Comparison of ENCODE assay signal across 9 cellular contexts in the genomic region with DNA sequence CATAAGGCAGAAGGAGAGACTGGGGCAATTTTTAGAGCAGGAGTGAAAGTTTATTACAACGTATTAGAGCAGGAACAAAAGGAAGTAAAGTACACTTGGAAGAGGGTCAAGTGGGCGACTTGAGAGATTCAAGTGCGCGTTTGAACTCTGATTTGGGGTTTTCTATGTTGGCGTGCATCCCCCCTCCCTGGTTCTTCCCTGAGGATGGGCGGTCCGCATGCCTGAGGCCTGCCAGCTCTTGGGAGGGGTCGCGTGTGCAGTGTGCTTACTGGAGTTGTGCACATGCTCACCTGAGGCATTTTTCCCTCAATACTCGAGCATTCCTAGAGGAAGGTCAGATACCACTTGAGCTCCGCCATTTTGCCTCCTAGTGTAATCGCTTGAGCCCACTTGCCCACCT. TPM values are rescaled to one million over a fixed set of nuclear protein-coding genes. Genes with fewer than 3 reads are reported as not detected.
A peak's percentile ranks its signal among the peaks of the same experiment; 100 is the strongest.
DNase-seq lines count a peak whose midpoint lies in the region; ATAC-seq, FAIRE-seq and TF ChIP-seq lines count a peak whose summit lies in the region.
"Had no signal": no experiment of that assay in that cellular context is flagged by ENCODE, and none has a peak within 500 bp of the region (broad histone marks: within the 10 kb centered on the region; RNA-seq: fewer than 3 reads in every experiment).

No MANE protein-coding gene starts in this region.

- 24 to 33% methylated on average over 12 of the region's 12 CpGs for WGBS in thyroid gland, 2 donors

- no peak overlapping the region for H3K4me3 ChIP-seq in SU-DHL-6 (ENCODE audit: insufficient read depth, low read length, poor library complexity, severe bottlenecking)
- peak overlapping the region in 1 of 3 donors; percentile 47 for H3K4me3 ChIP-seq in thyroid gland (replicated peaks in 1 of 3)

- H3K4me1 Mint-ChIP-seq in activated naive CD4-positive, alpha-beta T cell treated with anti-CD3 and anti-CD28 coated beads, Interleukin-2, amount 10 ng/mL, durations not matched to agents 7 days and 5 days: peaks cover 52% of the 10 kb centered on the region
- peaks cover 21 to 29% of the 10 kb centered on the region in 2 donors for H3K4me1 Mint-ChIP-seq in immature natural killer cell

- H3K27me3 Mint-ChIP-seq in activated naive CD4-positive, alpha-beta T cell treated with anti-CD3 and anti-CD28 coated beads, Interleukin-2, amount 10 ng/mL, durations not matched to agents 7 days and 5 days: peaks cover 28% of the 10 kb centered on the region
- peaks cover 0 to 11% (median 3%) of the 10 kb centered on the region in 3 donors for H3K27me3 Mint-ChIP-seq in immature natural killer cell (ENCODE audit: low read depth in 3 of 3)

- peaks cover 15 to 30% of the 10 kb centered on the region in 2 donors for H3K4me1 ChIP-seq in thyroid gland

- DNase-seq in activated naive CD4-positive, alpha-beta T cell treated with anti-CD3 and anti-CD28 coated beads, Interleukin-2, amount 10 ng/mL, durations not matched to agents 7 days and 5 days: no peak
- DNase-seq in activated naive CD4-positive, alpha-beta T cell (lab: John Stamatoyannopoulos, UW): no peak
- DNase-seq in immature natural killer cell (no peak), thyroid gland (peak; percentile 51 to 68), cortex of kidney (lab: John Stamatoyannopoulos, UW) (no peak), GM12892 (ENCODE audit: insufficient read length) (no peak)
- DNase-seq: activated CD4-positive, alpha-beta T cell treated with anti-CD3 and anti-CD28 coated beads for 4 hours had no signal

- H3K9ac ChIP-seq in SU-DHL-6 (ENCODE audit: low read length): no peak overlapping the region

- FAIRE-seq in GM12892 (lab: Jason Lieb, UNC): no peak

- H3K4me3 Mint-ChIP-seq in activated naive CD4-positive, alpha-beta T cell treated with anti-CD3 and anti-CD28 coated beads, Interleukin-2, amount 10 ng/mL, durations not matched to agents 7 days and 5 days: peak overlapping the region; percentile 73
- peak overlapping the region; percentile 82 to 94 (median 86) for H3K4me3 Mint-ChIP-seq in immature natural killer cell

- H3K9me3 ChIP-seq in SU-DHL-6 (ENCODE audit: insufficient read depth, low read length): no peaks in the 10 kb centered on the region
- no peaks in the 10 kb centered on the region for H3K9me3 ChIP-seq in thyroid gland

- H3K36me3 Mint-ChIP-seq in activated naive CD4-positive, alpha-beta T cell treated with anti-CD3 and anti-CD28 coated beads, Interleukin-2, amount 10 ng/mL, durations not matched to agents 7 days and 5 days: peaks cover 1% of the 10 kb centered on the region
- no peaks in the 10 kb centered on the region for H3K36me3 Mint-ChIP-seq in immature natural killer cell

- no peak for ATAC-seq in GM21360 (IDR thresholded peaks at IDR 0.05; ENCODE audit: unreplicated experiment)

- TF ChIP-seq POLR2A in thyroid gland (IDR thresholded peaks at IDR 0.05): no peak
- TF ChIP-seq POLR2A in GM12892 (IDR thresholded peaks at IDR 0.05; ENCODE audit: low read depth, low read length): no peak

- TF ChIP-seq CTCF in SU-DHL-6 (IDR thresholded peaks at IDR 0.05; ENCODE audit: insufficient read depth, low read length, poor library complexity, severe bottlenecking) (no peak), thyroid gland (IDR thresholded peaks at IDR 0.05) (no peak)

- H3K79me2 ChIP-seq in SU-DHL-6 (ENCODE audit: insufficient read depth, low read length): no peaks in the 10 kb centered on the region

- peak overlapping the region; percentile 62 for H3K4me2 ChIP-seq in SU-DHL-6 (ENCODE audit: low read depth, low read length, poor library complexity, severe bottlenecking)

- H3K27ac ChIP-seq in SU-DHL-6 (ENCODE audit: low read depth, low read length) (no peak overlapping the region), thyroid gland (peak overlapping the region in 2 of 3 donors; percentile 89 to 90)

- H3K36me3 ChIP-seq in SU-DHL-6 (ENCODE audit: low read length) (no peaks in the 10 kb centered on the region), thyroid gland (no peaks in the 10 kb centered on the region)

- CTCF ChIA-PET in activated naive CD4-positive, alpha-beta T cell treated with anti-CD3 and anti-CD28 coated beads, Interleukin-2, amount 10 ng/mL, durations not matched to agents 7 days and 5 days (lab: Charles Lee): interaction anchor here (0.8 to 4.1 kb wide), 13 partner anchors 9 to 243 kb away, joined by 3 to 43 read pairs (median 6); partner anchors contain the start of gene CHAC1

- no peaks in the 10 kb centered on the region for H3F3A ChIP-seq in SU-DHL-6 (ENCODE audit: insufficient read depth)

- intact Hi-C loops in thyroid gland (cut with DNase I): loop anchor here (5.0 to 10.0 kb wide), 2 partner anchors 36 to 72 kb away; no protein-coding TSS in a partner anchor

- H3K9me2 ChIP-seq in SU-DHL-6 (replicated peaks; ENCODE audit: insufficient read depth, low read length): no peaks in the 10 kb centered on the region

- no peaks in the 10 kb centered on the region for H3K9me3 Mint-ChIP-seq in activated naive CD4-positive, alpha-beta T cell treated with anti-CD3 and anti-CD28 coated beads, Interleukin-2, amount 10 ng/mL, durations not matched to agents 7 days and 5 days
- no peaks in the 10 kb centered on the region for H3K9me3 Mint-ChIP-seq in immature natural killer cell

- H3K27me3 ChIP-seq in SU-DHL-6 (ENCODE audit: low read length) (no peaks in the 10 kb centered on the region), thyroid gland (no peaks in the 10 kb centered on the region)

- H3K27ac Mint-ChIP-seq in activated naive CD4-positive, alpha-beta T cell treated with anti-CD3 and anti-CD28 coated beads, Interleukin-2, amount 10 ng/mL, durations not matched to agents 7 days and 5 days: no peak overlapping the region
- H3K27ac Mint-ChIP-seq in immature natural killer cell: peak overlapping the region in 5 of 6 donors; percentile 29 to 79 (median 50)

- H4K20me1 ChIP-seq in SU-DHL-6 (ENCODE audit: low read depth, low read length): no peaks in the 10 kb centered on the region

- no peak overlapping the region for H2AFZ ChIP-seq in SU-DHL-6 (ENCODE audit: low read depth, low read length, severe bottlenecking)

RNA-seq across cellular contexts. Expression of gene CHAC1, which starts 10.4 kb away (rescaled TPM):
- under 1 TPM in 1 of 3 donors, not detected in 2; 0.77 TPM for polyA plus RNA-seq in immature natural killer cell
- total RNA-seq in thyroid gland: 1 to 10 TPM; 1.1 to 3.1 (median 1.8) TPM
- polyA plus RNA-seq in GM12892 (2012; ENCODE audit: missing spikeins): 1.4 TPM

RNA-seq across cellular contexts. Expression of gene DLL4, which starts 13.7 kb away (rescaled TPM):
- not detected for polyA plus RNA-seq in immature natural killer cell
- 10 to 100 TPM in 3 of 4 donors, 1 to 10 TPM in 1; 6.8 to 27.1 (median 10.8) TPM for total RNA-seq in thyroid gland
- polyA plus RNA-seq in GM12892 (2012; ENCODE audit: missing spikeins): 0.17 TPM

RNA-seq across cellular contexts. Expression of gene VPS18, which starts 48.6 kb away (rescaled TPM):
- 10 to 100 TPM; 20.8 to 36.8 (median 35.3) TPM for polyA plus RNA-seq in immature natural killer cell
- 10 to 100 TPM; 29.2 to 43.6 (median 37.2) TPM for total RNA-seq in thyroid gland
- 4.0 TPM for polyA plus RNA-seq in GM12892 (2012; ENCODE audit: missing spikeins)

Comparison
In these comparisons a context has a peak if more than half of its experiments do, and no peak if none do; other contexts are left out.
1. DNase-seq: peak in thyroid gland (2 of 2); none in activated naive CD4-positive, alpha-beta T cell treated with anti-CD3 and anti-CD28 coated beads, Interleukin-2, amount 10 ng/mL, durations not matched to agents 7 days and 5 days (single experiment), activated naive CD4-positive, alpha-beta T cell (0 of 4), immature natural killer cell (0 of 3), cortex of kidney (single experiment) and GM12892 (single experiment).